Comparison of ENCODE assay signal across 14 cellular contexts in genomic region chr10:31618541-31619291, GRCh38.
A peak's percentile ranks its signal among the peaks of the same experiment; 100 is the strongest.
DNase-seq lines count a peak whose midpoint lies in the region; ATAC-seq, FAIRE-seq and TF ChIP-seq lines count a peak whose summit lies in the region.
"Had no signal": no experiment of that assay in that cellular context is flagged by ENCODE, and none has a peak within 500 bp of the region (broad histone marks: within the 10 kb centered on the region; RNA-seq: fewer than 3 reads in every experiment).

No MANE protein-coding gene starts in this region.

- no peaks in the 10 kb centered on the region for H3K36me3 Mint-ChIP-seq in activated naive CD4-positive, alpha-beta T cell treated with anti-CD3 and anti-CD28 coated beads, Interleukin-2, amount 10 ng/mL, durations not matched to agents 7 days and 5 days

- no peak for TF ChIP-seq CTCF in body of pancreas (IDR thresholded peaks at IDR 0.05)

- intact Hi-C loops in body of pancreas (cut with DNase I) (no loop called here), right cardiac atrium (cut with DNase I) (no loop called here)

- H3K27ac ChIP-seq in body of pancreas: no peak overlapping the region
- H3K27ac ChIP-seq in right cardiac atrium (ENCODE audit: low read length): no peak overlapping the region
- peak overlapping the region; percentile 21 for H3K27ac ChIP-seq in skeletal muscle tissue (ENCODE audit: low read depth, low read length)

- H3K9me3 ChIP-seq in body of pancreas: no peaks in the 10 kb centered on the region
- H3K9me3 ChIP-seq in right cardiac atrium (ENCODE audit: control insufficient read depth, low read length): no peaks in the 10 kb centered on the region
- H3K9me3 ChIP-seq in skeletal muscle tissue (ENCODE audit: control insufficient read depth in 3 of 3, low read length in 3 of 3): no peaks in the 10 kb centered on the region

- no peak overlapping the region for H3K4me3 Mint-ChIP-seq in activated naive CD4-positive, alpha-beta T cell treated with anti-CD3 and anti-CD28 coated beads, Interleukin-2, amount 10 ng/mL, durations not matched to agents 7 days and 5 days
- H3K4me3 Mint-ChIP-seq: activated T-helper 17 cell treated with anti-CD3 and anti-CD28 coated beads, Interleukin-2, amount 50 U/mL, for 72 hours had no signal

- H3K27me3 Mint-ChIP-seq in activated naive CD4-positive, alpha-beta T cell treated with anti-CD3 and anti-CD28 coated beads, Interleukin-2, amount 10 ng/mL, durations not matched to agents 7 days and 5 days: no peaks in the 10 kb centered on the region

- H3K27ac Mint-ChIP-seq in activated naive CD4-positive, alpha-beta T cell treated with anti-CD3 and anti-CD28 coated beads, Interleukin-2, amount 10 ng/mL, durations not matched to agents 7 days and 5 days: no peak overlapping the region
- H3K27ac Mint-ChIP-seq: activated T-helper 17 cell treated with anti-CD3 and anti-CD28 coated beads, Interleukin-2, amount 50 U/mL, for 72 hours had no signal

- DNase-seq in GM03348 (ENCODE audit: low spot score) (peak; percentile 89), body of pancreas (peak in 2 of 4 donors; percentile 12 to 39), right cardiac atrium (peak; percentile 75 to 88 (median 87)), OCI-M2 (lab: John Stamatoyannopoulos, UW; ENCODE audit: unreplicated experiment) (no peak), GM12892 (ENCODE audit: insufficient read length) (no peak), NCI-H2029 (lab: John Stamatoyannopoulos, UW) (no peak)
- no peak for DNase-seq in activated naive CD4-positive, alpha-beta T cell treated with anti-CD3 and anti-CD28 coated beads, Interleukin-2, amount 10 ng/mL, durations not matched to agents 7 days and 5 days
- DNase-seq: activated CD4-positive, alpha-beta T cell treated with anti-CD3 and anti-CD28 coated beads for 1 hour; NCI-H1436 treated with DMSO at 0.1 percent for 48 hours had no signal

- peak; percentile 25 for ATAC-seq in body of pancreas
- ATAC-seq in right cardiac atrium: peak; percentile 73 to 75
- ATAC-seq: activated T-helper 17 cell treated with anti-CD3 and anti-CD28 coated beads, Interleukin-2, amount 50 U/mL, for 72 hours; SK-N-SH treated with all-trans-retinoic acid at 6 μM for 48 hours had no signal

- 65 to 71% methylated on average over 15 to 17 of the region's 17 CpGs for WGBS in body of pancreas, 2 donors
- WGBS in right cardiac atrium: 55% methylated on average over 17 of the region's 17 CpGs

- H3K4me1 ChIP-seq in body of pancreas: no peaks in the 10 kb centered on the region
- peaks cover 5% of the 10 kb centered on the region for H3K4me1 ChIP-seq in right cardiac atrium (ENCODE audit: control insufficient read depth, insufficient read depth, low read length)
- H3K4me1 ChIP-seq in skeletal muscle tissue (ENCODE audit: control insufficient read depth in 3 of 3, insufficient read depth in 3 of 3, low read length in 3 of 3): peaks cover 32 to 48% (median 38%) of the 10 kb centered on the region in 3 donors

- FAIRE-seq in GM12892 (lab: Jason Lieb, UNC): no peak
- FAIRE-seq: colon, urothelium cell line had no signal

- H3K36me3 ChIP-seq in body of pancreas (replicated peaks in 1 of 2; ENCODE audit: insufficient read depth in 1 of 2, low read depth in 2 of 2): no peaks in the 10 kb centered on the region
- H3K36me3 ChIP-seq in skeletal muscle tissue (ENCODE audit: control insufficient read depth in 3 of 3, insufficient read depth in 3 of 3, low read length in 3 of 3): no peaks in the 10 kb centered on the region

- H3K27me3 ChIP-seq in body of pancreas (no peaks in the 10 kb centered on the region), right cardiac atrium (ENCODE audit: control insufficient read depth, insufficient read depth) (no peaks in the 10 kb centered on the region), skeletal muscle tissue (ENCODE audit: control insufficient read depth in 3 of 3, insufficient read depth in 3 of 3, low read length in 3 of 3) (no peaks in the 10 kb centered on the region)

- CTCF ChIA-PET in activated naive CD4-positive, alpha-beta T cell treated with anti-CD3 and anti-CD28 coated beads, Interleukin-2, amount 10 ng/mL, durations not matched to agents 7 days and 5 days (lab: Charles Lee): no interaction called here

- TF ChIP-seq POLR2A in body of pancreas (IDR thresholded peaks at IDR 0.05) (no peak), GM12892 (IDR thresholded peaks at IDR 0.05; ENCODE audit: low read depth, low read length) (no peak)

- peak overlapping the region in 1 of 3 donors; percentile 26 for H3K9ac ChIP-seq in skeletal muscle tissue (ENCODE audit: low read depth in 1 of 3, low read length in 3 of 3)

- H3K4me1 Mint-ChIP-seq in activated naive CD4-positive, alpha-beta T cell treated with anti-CD3 and anti-CD28 coated beads, Interleukin-2, amount 10 ng/mL, durations not matched to agents 7 days and 5 days: no peaks in the 10 kb centered on the region
- H3K4me1 Mint-ChIP-seq: activated T-helper 17 cell treated with anti-CD3 and anti-CD28 coated beads, Interleukin-2, amount 50 U/mL, for 72 hours had no signal

- H3K4me3 ChIP-seq in body of pancreas (no peak overlapping the region), right cardiac atrium (ENCODE audit: low read length) (no peak overlapping the region), skeletal muscle tissue (ENCODE audit: low read length in 3 of 3) (no peak overlapping the region)

- no peaks in the 10 kb centered on the region for H3K9me3 Mint-ChIP-seq in activated naive CD4-positive, alpha-beta T cell treated with anti-CD3 and anti-CD28 coated beads, Interleukin-2, amount 10 ng/mL, durations not matched to agents 7 days and 5 days
- H3K9me3 Mint-ChIP-seq: activated T-helper 17 cell treated with anti-CD3 and anti-CD28 coated beads, Interleukin-2, amount 50 U/mL, for 72 hours had no signal

Comparison
In these comparisons a context has a peak if more than half of its experiments do, and no peak if none do; other contexts are left out.
1. DNase-seq: peak in GM03348 (single experiment) and right cardiac atrium (3 of 3); none in OCI-M2 (single experiment), activated naive CD4-positive, alpha-beta T cell treated with anti-CD3 and anti-CD28 coated beads, Interleukin-2, amount 10 ng/mL, durations not matched to agents 7 days and 5 days (single experiment), GM12892 (single experiment) and NCI-H2029 (single experiment).